1 cellular context compared by ENCODE assay signal in the genomic region with DNA sequence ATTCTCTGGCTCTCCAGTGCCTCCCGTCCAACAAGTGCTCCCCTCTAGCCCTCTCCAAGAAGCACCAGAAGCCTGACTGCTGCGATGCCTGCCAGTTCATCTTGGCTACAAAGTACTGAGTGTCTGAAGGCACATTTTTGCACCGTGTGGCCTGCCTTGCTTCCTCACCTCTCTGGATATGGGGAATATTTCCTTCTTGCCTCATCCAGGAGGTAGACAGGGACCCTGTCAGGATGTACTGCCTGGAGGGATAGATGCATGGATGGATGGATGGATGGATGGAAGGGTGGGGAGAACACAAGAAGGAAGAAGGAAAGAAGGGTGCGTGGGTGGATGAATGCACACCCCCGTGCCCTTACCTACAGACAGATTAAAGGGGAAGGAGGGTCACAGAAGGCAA.
TF ChIP-seq lines count a peak whose summit lies in the region.

No MANE protein-coding gene starts in this region.

TF ChIP-seq in K562, 482 proteins besides CTCF, POLR2A, EP300 and RAD21:
- TF ChIP-seq, protein P1, sequence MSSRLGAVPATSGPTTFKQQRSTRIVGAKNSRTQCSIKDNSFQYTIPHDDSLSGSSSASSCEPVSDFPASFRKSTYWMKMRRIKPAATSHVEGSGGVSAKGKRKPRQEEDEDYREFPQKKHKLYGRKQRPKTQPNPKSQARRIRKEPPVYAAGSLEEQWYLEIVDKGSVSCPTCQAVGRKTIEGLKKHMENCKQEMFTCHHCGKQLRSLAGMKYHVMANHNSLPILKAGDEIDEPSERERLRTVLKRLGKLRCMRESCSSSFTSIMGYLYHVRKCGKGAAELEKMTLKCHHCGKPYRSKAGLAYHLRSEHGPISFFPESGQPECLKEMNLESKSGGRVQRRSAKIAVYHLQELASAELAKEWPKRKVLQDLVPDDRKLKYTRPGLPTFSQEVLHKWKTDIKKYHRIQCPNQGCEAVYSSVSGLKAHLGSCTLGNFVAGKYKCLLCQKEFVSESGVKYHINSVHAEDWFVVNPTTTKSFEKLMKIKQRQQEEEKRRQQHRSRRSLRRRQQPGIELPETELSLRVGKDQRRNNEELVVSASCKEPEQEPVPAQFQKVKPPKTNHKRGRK (tag; IDR thresholded peaks at IDR 0.05) = peak; percentile 32; the same call in 1 of the 2 replicates
- peak; percentile 52 for TF ChIP-seq EGR1 (conservative IDR thresholded peaks at IDR 0.05)
- TF ChIP-seq, protein P2, sequence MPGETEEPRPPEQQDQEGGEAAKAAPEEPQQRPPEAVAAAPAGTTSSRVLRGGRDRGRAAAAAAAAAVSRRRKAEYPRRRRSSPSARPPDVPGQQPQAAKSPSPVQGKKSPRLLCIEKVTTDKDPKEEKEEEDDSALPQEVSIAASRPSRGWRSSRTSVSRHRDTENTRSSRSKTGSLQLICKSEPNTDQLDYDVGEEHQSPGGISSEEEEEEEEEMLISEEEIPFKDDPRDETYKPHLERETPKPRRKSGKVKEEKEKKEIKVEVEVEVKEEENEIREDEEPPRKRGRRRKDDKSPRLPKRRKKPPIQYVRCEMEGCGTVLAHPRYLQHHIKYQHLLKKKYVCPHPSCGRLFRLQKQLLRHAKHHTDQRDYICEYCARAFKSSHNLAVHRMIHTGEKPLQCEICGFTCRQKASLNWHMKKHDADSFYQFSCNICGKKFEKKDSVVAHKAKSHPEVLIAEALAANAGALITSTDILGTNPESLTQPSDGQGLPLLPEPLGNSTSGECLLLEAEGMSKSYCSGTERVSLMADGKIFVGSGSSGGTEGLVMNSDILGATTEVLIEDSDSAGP (CRISPR knock-in tag; IDR thresholded peaks at IDR 0.05) = no peak
